Comparison of ENCODE assay signal across 16 cellular contexts in genomic region chr16:65318138-65318537, GRCh38.
DNase-seq lines count a peak whose midpoint lies in the region; ATAC-seq and TF ChIP-seq lines count a peak whose summit lies in the region.
"Had no signal": no experiment of that assay in that cellular context is flagged by ENCODE, and none has a peak within 500 bp of the region (broad histone marks: within the 10 kb centered on the region; RNA-seq: fewer than 3 reads in every experiment).

No MANE protein-coding gene starts in this region.

- H3K4me2 ChIP-seq in GM23338 (peak overlapping the region; percentile 61), neuronal stem cell (ENCODE audit: insufficient read depth, low read length, poor library complexity, severe bottlenecking) (no peak overlapping the region), mammary epithelial cell (ENCODE audit: insufficient read depth, low read depth, low read length) (no peak overlapping the region)

- H3K27me3 Mint-ChIP-seq in GM23338 (ENCODE audit: insufficient read depth, low read depth, poor library complexity): peaks cover 2% of the 10 kb centered on the region
- H3K27me3 Mint-ChIP-seq: activated naive CD8-positive, alpha-beta T cell treated with anti-CD3 and anti-CD28 coated beads for 36 hours had no signal

- H3K9ac ChIP-seq in NT2/D1 (ENCODE audit: insufficient read length, low read depth): no peak overlapping the region
- H3K9ac ChIP-seq in neuronal stem cell (ENCODE audit: low read depth, low read length, poor library complexity): no peak overlapping the region
- no peak overlapping the region for H3K9ac ChIP-seq in mammary epithelial cell (ENCODE audit: insufficient read depth, low read length)

- peaks cover 3% of the 10 kb centered on the region; the same call in 1 of the 3 replicates for H3K36me3 Mint-ChIP-seq in GM23338 (ENCODE audit: low read depth)
- H3K36me3 Mint-ChIP-seq: activated naive CD8-positive, alpha-beta T cell treated with anti-CD3 and anti-CD28 coated beads for 36 hours had no signal

- dilution Hi-C loops in mammary epithelial cell (cut with HindIII; ENCODE audit: low sequenced_read_pairs): no loop called here

- H3K18ac ChIP-seq in neuronal stem cell (ENCODE audit: low read length): peak overlapping the region; percentile 4

- H3K27ac ChIP-seq in GM23338 (ENCODE audit: low read depth) (no peak overlapping the region), neuronal stem cell (replicated peaks; ENCODE audit: low read length) (no peak overlapping the region), mammary epithelial cell (ENCODE audit: insufficient read depth, low read depth, low read length) (no peak overlapping the region)
- H3K27ac ChIP-seq: esophagus squamous epithelium, heart left ventricle, sigmoid colon had no signal

- TF ChIP-seq CTCF in GM23338 (conservative IDR thresholded peaks at IDR 0.05; ENCODE audit: low read depth in 2 of 2) (no peak), foreskin fibroblast (IDR thresholded peaks at IDR 0.05; ENCODE audit: low read depth, low read length) (no peak), mammary epithelial cell (conservative IDR thresholded peaks at IDR 0.05 in 1 of 2, IDR thresholded peaks at IDR 0.05 in 1 of 2; ENCODE audit: extremely low read depth in 1 of 2, insufficient read depth in 1 of 2, low read depth in 1 of 2, low read length in 2 of 2) (no peak)

- CTCF ChIA-PET in mammary epithelial cell (lab: Charles Lee; ENCODE audit: low non-redundant PET): no interaction called here

- peaks cover 6% of the 10 kb centered on the region for H3F3A ChIP-seq in GM23338 (replicated peaks; ENCODE audit: low read depth)

- H2AK5ac ChIP-seq in neuronal stem cell (ENCODE audit: low read depth, low read length): no peak overlapping the region

- no peaks in the 10 kb centered on the region for H3K79me1 ChIP-seq in neuronal stem cell (ENCODE audit: low read depth, low read length)

- H2AFZ ChIP-seq in GM23338: no peak overlapping the region
- no peak overlapping the region for H2AFZ ChIP-seq in neuronal stem cell (ENCODE audit: low read length)
- H2AFZ ChIP-seq in mammary epithelial cell (ENCODE audit: low read depth, low read length): no peak overlapping the region

- H3K36me3 ChIP-seq in GM23338 (ENCODE audit: insufficient read depth) (no peaks in the 10 kb centered on the region), NT2/D1 (ENCODE audit: insufficient read depth, insufficient read length, low read length) (no peaks in the 10 kb centered on the region), neuronal stem cell (replicated peaks in 1 of 2; ENCODE audit: control insufficient read depth in 2 of 2, insufficient read depth in 2 of 2, low read length in 2 of 2) (no peaks in the 10 kb centered on the region), mammary epithelial cell (ENCODE audit: insufficient read depth, low read length) (no peaks in the 10 kb centered on the region)
- H3K36me3 ChIP-seq: esophagus squamous epithelium, heart left ventricle, sigmoid colon had no signal

- no peak overlapping the region for H3K14ac ChIP-seq in neuronal stem cell (ENCODE audit: low read length)

- H2BK12ac ChIP-seq in neuronal stem cell (ENCODE audit: low read length): no peak overlapping the region

- H3K9me3 Mint-ChIP-seq in GM23338: 0 out of 3 replicates have a peak, but pooled peaks cover 3% of the 10 kb centered on the region

- H3K4me3 Mint-ChIP-seq in GM23338: peak overlapping the region; percentile 46
- H3K4me3 Mint-ChIP-seq: activated naive CD8-positive, alpha-beta T cell treated with anti-CD3 and anti-CD28 coated beads for 36 hours had no signal

- peaks cover 24% of the 10 kb centered on the region for H3K4me1 ChIP-seq in GM23338 (ENCODE audit: insufficient read depth)
- H3K4me1 ChIP-seq in NT2/D1 (ENCODE audit: insufficient read depth, insufficient read length): peaks cover 5% of the 10 kb centered on the region
- H3K4me1 ChIP-seq in neuronal stem cell (ENCODE audit: control insufficient read depth in 2 of 2, insufficient read depth in 1 of 2, low read depth in 1 of 2, low read length in 2 of 2): peaks cover 0 to 9% of the 10 kb centered on the region in 2 donors
- H3K4me1 ChIP-seq in mammary epithelial cell (ENCODE audit: insufficient read depth, low read length): no peaks in the 10 kb centered on the region

- no peak overlapping the region for H2BK15ac ChIP-seq in neuronal stem cell (ENCODE audit: low read length)

- no peak overlapping the region for H4K8ac ChIP-seq in neuronal stem cell (ENCODE audit: low read depth, low read length)

- H3K27ac Mint-ChIP-seq in GM23338: no peak overlapping the region
- H3K27ac Mint-ChIP-seq: activated naive CD8-positive, alpha-beta T cell treated with anti-CD3 and anti-CD28 coated beads for 36 hours had no signal

- DNase-seq in GM23338 (ENCODE audit: low spot score) (peak; percentile 28), NT2/D1 (ENCODE audit: low read depth, low spot score) (peak; percentile 30), foreskin fibroblast (peak; percentile 24 to 63), neuronal stem cell (ENCODE audit: low spot score) (no peak), NCI-H187 treated with DMSO at 0.1 percent for 48 hours (lab: John Stamatoyannopoulos, UW) (no peak), mammary epithelial cell (no peak), NOMO-1 (lab: John Stamatoyannopoulos, UW; ENCODE audit: unreplicated experiment in 2 of 2) (no peak), NCI-H510A treated with DMSO at 0.1 percent for 48 hours (lab: John Stamatoyannopoulos, UW) (no peak)
- DNase-seq: activated naive CD8-positive, alpha-beta T cell treated with anti-CD3 and anti-CD28 coated beads for 36 hours; caudate nucleus; esophagus squamous epithelium; heart left ventricle; NCI-H2081 treated with DMSO at 0.1 percent for 48 hours; NCI-H748 treated with DMSO at 0.1 percent for 48 hours; occipital lobe; sigmoid colon had no signal

- peak; percentile 73 for ATAC-seq in GM23338
- ATAC-seq: heart left ventricle had no signal

- no peaks in the 10 kb centered on the region for H3K9me2 ChIP-seq in GM23338 (ENCODE audit: insufficient read depth)

- no peak overlapping the region for H3K23ac ChIP-seq in neuronal stem cell (ENCODE audit: low read depth, low read length, poor library complexity)

- no TSS peak for BruUV-seq in mammary epithelial cell (replicated peaks; lab: Mats Ljungman, UMichigan)

- H4K20me1 ChIP-seq in GM23338 (replicated peaks; ENCODE audit: insufficient read depth) (no peaks in the 10 kb centered on the region), mammary epithelial cell (ENCODE audit: insufficient read depth, low read length) (no peaks in the 10 kb centered on the region)

- H3K9me3 ChIP-seq in NT2/D1 (ENCODE audit: insufficient read depth, low read length): no peaks in the 10 kb centered on the region
- H3K9me3 ChIP-seq in neuronal stem cell (replicated peaks in 1 of 2; ENCODE audit: control insufficient read depth in 2 of 2, insufficient read depth in 1 of 2, low read depth in 1 of 2, low read length in 2 of 2): no peaks in the 10 kb centered on the region
- no peaks in the 10 kb centered on the region for H3K9me3 ChIP-seq in mammary epithelial cell (replicated peaks; ENCODE audit: insufficient read depth, low read length)
- H3K9me3 ChIP-seq: esophagus squamous epithelium, sigmoid colon had no signal

- peaks cover 23% of the 10 kb centered on the region for H3K4me1 Mint-ChIP-seq in GM23338
- H3K4me1 Mint-ChIP-seq: activated naive CD8-positive, alpha-beta T cell treated with anti-CD3 and anti-CD28 coated beads for 36 hours had no signal

- H4K91ac ChIP-seq in neuronal stem cell (ENCODE audit: low read depth, low read length, poor library complexity): no peak overlapping the region

- H2BK5ac ChIP-seq in neuronal stem cell (ENCODE audit: low read length): no peak overlapping the region

- intact Hi-C loops in mammary epithelial cell (cut with micrococcal nuclease): no loop called here

- no CpG with 5 or more reads among the region's 9 CpGs for WGBS in neuronal stem cell (ENCODE audit: extremely low coverage in 2 of 2, insufficient read length in 2 of 2, insufficient replicate concordance in 1 of 2), 2 donors
- 63% methylated on average over 6 of the region's 9 CpGs for WGBS in mammary epithelial cell (ENCODE audit: low coverage, missing lambda C conversion rate)

- H3K4me3 ChIP-seq in GM23338 (peak overlapping the region; percentile 39), NT2/D1 (ENCODE audit: insufficient read length, low read depth) (no peak overlapping the region), foreskin fibroblast (ENCODE audit: low read depth in 1 of 2, low read length in 2 of 2) (no peak overlapping the region), neuronal stem cell (ENCODE audit: low read length in 2 of 2) (no peak overlapping the region), mammary epithelial cell (replicated peaks in 1 of 3; ENCODE audit: insufficient read depth in 1 of 3, low read depth in 2 of 3, low read length in 3 of 3) (no peak overlapping the region)
- H3K4me3 ChIP-seq: esophagus squamous epithelium, heart left ventricle, sigmoid colon had no signal

- H3K79me2 ChIP-seq in GM23338 (replicated peaks; ENCODE audit: insufficient read depth) (no peaks in the 10 kb centered on the region), mammary epithelial cell (ENCODE audit: insufficient read depth, low read length) (no peaks in the 10 kb centered on the region)

- in situ Hi-C loops in mammary epithelial cell (cut with MboI; ENCODE audit: low sequenced_read_pairs in 2 of 2): no loop called here

- no peak overlapping the region for H3K4ac ChIP-seq in neuronal stem cell (ENCODE audit: low read length)

- no peaks in the 10 kb centered on the region for H3K27me3 ChIP-seq in GM23338 (ENCODE audit: insufficient read depth)
- peaks cover 2% of the 10 kb centered on the region for H3K27me3 ChIP-seq in NT2/D1 (ENCODE audit: insufficient read depth, insufficient read length)
- no peaks in the 10 kb centered on the region for H3K27me3 ChIP-seq in neuronal stem cell (ENCODE audit: control insufficient read depth in 3 of 3, insufficient read depth in 3 of 3, low read depth in 1 of 3, low read length in 3 of 3)
- no peaks in the 10 kb centered on the region for H3K27me3 ChIP-seq in mammary epithelial cell (ENCODE audit: insufficient read depth, low read length)
- H3K27me3 ChIP-seq: esophagus squamous epithelium, heart left ventricle, sigmoid colon had no signal

- no peak overlapping the region for H2BK120ac ChIP-seq in neuronal stem cell (ENCODE audit: low read depth, low read length)

TF ChIP-seq in GM23338, 12 proteins besides CTCF, POLR2A, EP300 and RAD21 (continues in another document):
- TF ChIP-seq EZH2phosphoT487 (IDR thresholded peaks at IDR 0.05; ENCODE audit: unreplicated experiment): no peak
- TF ChIP-seq NANOG (IDR thresholded peaks at IDR 0.05; ENCODE audit: borderline replicate concordance): no peak
- no peak for TF ChIP-seq CREB1 (CRISPR knock-in tag; IDR thresholded peaks at IDR 0.05; ENCODE audit: low read depth)

Comparison
In these comparisons a context has a peak if more than half of its experiments do, and no peak if none do; other contexts are left out.
1. DNase-seq: peak in GM23338 (single experiment), NT2/D1 (single experiment) and foreskin fibroblast (2 of 2); none in neuronal stem cell (single experiment), NCI-H187 treated with DMSO at 0.1 percent for 48 hours (single experiment), mammary epithelial cell (single experiment), NOMO-1 (0 of 2) and NCI-H510A treated with DMSO at 0.1 percent for 48 hours (single experiment).